In the genomic region with DNA sequence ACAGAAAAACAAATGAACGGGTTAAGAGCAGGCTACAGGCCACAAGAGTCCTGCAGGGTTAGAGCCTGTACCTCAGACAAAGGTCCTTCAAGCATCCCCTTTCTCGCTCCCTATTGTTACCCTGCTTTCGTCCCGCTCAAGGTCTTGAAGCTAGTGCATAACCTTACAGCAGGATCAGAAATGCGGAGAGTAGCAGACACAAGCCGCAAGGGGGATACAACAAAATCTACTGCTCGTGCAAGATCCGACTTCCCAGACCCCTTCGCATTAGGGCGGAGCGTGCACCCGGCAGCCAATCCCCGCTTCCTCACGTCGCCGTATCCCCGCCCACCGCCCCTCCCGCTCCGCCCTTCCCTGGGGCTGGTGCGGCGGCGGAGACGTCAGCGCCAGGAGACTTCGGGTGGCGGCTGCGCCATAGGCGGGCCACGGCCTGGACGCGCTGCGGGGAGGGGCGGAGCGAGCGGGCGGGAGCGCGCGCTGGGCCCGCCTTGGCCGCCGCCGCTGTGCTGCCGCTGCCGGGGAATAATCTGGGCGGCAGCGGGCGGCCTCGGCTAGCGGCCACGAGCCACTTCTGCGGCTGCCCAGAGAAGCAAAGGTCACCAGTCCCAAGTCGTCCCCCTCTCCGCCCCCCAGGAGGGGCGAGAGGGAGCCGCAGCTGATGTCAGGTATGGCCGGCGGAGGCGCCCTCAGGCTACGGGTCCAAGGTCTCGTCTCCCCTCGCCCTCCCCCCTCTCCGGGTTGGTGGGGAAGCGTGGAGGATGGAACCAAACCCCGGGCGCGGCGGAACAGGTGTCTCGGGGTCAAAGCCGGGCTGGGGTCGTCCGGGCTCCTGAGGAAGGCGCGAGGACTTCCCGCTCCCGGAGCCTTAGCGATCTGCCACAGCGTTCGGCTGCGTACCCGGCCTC, we compare ENCODE assay signal across 1 cellular context.
TF ChIP-seq lines count a peak whose summit lies in the region.

A gene (plus strand): TSS at position 389 of the 905 bp plus-strand sequence. CDS start 51,776 bp downstream, outside the sequence.

TF ChIP-seq in GM12878, 131 proteins besides CTCF, POLR2A, EP300 and RAD21 (continued from another document):
- TF ChIP-seq, protein P1, sequence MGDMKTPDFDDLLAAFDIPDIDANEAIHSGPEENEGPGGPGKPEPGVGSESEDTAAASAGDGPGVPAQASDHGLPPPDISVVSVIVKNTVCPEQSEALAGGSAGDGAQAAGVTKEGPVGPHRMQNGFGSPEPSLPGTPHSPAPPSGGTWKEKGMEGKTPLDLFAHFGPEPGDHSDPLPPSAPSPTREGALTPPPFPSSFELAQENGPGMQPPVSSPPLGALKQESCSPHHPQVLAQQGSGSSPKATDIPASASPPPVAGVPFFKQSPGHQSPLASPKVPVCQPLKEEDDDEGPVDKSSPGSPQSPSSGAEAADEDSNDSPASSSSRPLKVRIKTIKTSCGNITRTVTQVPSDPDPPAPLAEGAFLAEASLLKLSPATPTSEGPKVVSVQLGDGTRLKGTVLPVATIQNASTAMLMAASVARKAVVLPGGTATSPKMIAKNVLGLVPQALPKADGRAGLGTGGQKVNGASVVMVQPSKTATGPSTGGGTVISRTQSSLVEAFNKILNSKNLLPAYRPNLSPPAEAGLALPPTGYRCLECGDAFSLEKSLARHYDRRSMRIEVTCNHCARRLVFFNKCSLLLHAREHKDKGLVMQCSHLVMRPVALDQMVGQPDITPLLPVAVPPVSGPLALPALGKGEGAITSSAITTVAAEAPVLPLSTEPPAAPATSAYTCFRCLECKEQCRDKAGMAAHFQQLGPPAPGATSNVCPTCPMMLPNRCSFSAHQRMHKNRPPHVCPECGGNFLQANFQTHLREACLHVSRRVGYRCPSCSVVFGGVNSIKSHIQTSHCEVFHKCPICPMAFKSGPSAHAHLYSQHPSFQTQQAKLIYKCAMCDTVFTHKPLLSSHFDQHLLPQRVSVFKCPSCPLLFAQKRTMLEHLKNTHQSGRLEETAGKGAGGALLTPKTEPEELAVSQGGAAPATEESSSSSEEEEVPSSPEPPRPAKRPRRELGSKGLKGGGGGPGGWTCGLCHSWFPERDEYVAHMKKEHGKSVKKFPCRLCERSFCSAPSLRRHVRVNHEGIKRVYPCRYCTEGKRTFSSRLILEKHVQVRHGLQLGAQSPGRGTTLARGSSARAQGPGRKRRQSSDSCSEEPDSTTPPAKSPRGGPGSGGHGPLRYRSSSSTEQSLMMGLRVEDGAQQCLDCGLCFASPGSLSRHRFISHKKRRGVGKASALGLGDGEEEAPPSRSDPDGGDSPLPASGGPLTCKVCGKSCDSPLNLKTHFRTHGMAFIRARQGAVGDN (IDR thresholded peaks at IDR 0.05) = peak; percentile 58
- TF ChIP-seq ZZZ3 (IDR thresholded peaks at IDR 0.05; ENCODE audit: control insufficient read depth, insufficient read length, low read depth) = no peak
- peak; percentile 94 for TF ChIP-seq NR2F1 (conservative IDR thresholded peaks at IDR 0.05)
- no peak for TF ChIP-seq PAX8 (IDR thresholded peaks at IDR 0.05)
- peak in 1 of 2 experiments; percentile 7; a peak in 1 of 3 replicates for TF ChIP-seq EGR1 (IDR thresholded peaks at IDR 0.05; ENCODE audit: borderline replicate concordance in 1 of 2, low read depth in 2 of 2, low read length in 2 of 2)
- TF ChIP-seq, protein P2, sequence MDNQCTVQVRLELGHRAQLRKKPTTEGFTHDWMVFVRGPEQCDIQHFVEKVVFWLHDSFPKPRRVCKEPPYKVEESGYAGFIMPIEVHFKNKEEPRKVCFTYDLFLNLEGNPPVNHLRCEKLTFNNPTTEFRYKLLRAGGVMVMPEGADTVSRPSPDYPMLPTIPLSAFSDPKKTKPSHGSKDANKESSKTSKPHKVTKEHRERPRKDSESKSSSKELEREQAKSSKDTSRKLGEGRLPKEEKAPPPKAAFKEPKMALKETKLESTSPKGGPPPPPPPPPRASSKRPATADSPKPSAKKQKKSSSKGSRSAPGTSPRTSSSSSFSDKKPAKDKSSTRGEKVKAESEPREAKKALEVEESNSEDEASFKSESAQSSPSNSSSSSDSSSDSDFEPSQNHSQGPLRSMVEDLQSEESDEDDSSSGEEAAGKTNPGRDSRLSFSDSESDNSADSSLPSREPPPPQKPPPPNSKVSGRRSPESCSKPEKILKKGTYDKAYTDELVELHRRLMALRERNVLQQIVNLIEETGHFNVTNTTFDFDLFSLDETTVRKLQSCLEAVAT (IDR thresholded peaks at IDR 0.05) = peak; percentile 39; the same call in 1 of the 2 replicates
- TF ChIP-seq PAX5 (IDR thresholded peaks at IDR 0.05; ENCODE audit: borderline replicate concordance, low read depth, low read length) = no peak
- TF ChIP-seq SREBF1 (IDR thresholded peaks at IDR 0.05; ENCODE audit: low read length) = no peak
- no peak for TF ChIP-seq EZH2 (IDR thresholded peaks at IDR 0.05; ENCODE audit: borderline replicate concordance, control insufficient read depth, low read depth, low read length)
- TF ChIP-seq GABPA (IDR thresholded peaks at IDR 0.05; ENCODE audit: low read depth) = no peak
- TF ChIP-seq, protein P3, sequence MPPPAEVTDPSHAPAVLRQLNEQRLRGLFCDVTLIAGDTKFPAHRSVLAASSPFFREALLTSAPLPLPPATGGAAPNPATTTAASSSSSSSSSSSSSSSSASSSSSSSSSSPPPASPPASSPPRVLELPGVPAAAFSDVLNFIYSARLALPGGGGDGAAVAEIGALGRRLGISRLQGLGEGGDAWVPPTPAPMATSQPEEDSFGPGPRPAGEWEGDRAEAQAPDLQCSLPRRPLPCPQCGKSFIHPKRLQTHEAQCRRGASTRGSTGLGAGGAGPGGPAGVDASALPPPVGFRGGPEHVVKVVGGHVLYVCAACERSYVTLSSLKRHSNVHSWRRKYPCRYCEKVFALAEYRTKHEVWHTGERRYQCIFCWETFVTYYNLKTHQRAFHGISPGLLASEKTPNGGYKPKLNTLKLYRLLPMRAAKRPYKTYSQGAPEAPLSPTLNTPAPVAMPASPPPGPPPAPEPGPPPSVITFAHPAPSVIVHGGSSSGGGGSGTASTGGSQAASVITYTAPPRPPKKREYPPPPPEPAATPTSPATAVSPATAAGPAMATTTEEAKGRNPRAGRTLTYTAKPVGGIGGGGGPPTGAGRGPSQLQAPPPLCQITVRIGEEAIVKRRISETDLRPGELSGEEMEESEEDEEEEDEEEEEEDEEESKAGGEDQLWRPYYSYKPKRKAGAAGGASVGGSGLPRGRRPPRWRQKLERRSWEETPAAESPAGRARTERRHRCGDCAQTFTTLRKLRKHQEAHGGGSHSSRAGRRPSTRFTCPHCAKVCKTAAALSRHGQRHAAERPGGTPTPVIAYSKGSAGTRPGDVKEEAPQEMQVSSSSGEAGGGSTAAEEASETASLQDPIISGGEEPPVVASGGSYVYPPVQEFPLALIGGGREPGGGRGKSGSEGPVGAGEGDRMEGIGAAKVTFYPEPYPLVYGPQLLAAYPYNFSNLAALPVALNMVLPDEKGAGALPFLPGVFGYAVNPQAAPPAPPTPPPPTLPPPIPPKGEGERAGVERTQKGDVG (CRISPR knock-in tag; IDR thresholded peaks at IDR 0.05) = no peak
- TF ChIP-seq BMI1 (IDR thresholded peaks at IDR 0.05; ENCODE audit: borderline replicate concordance) = no peak
- peak; percentile 9 to 47; a peak in 1 of 4 replicates for TF ChIP-seq IKZF2 (IDR thresholded peaks at IDR 0.05)
- TF ChIP-seq CBFB (IDR thresholded peaks at IDR 0.05; ENCODE audit: low read depth) = no peak
- peak; percentile 92 for TF ChIP-seq POLR2AphosphoS5 (IDR thresholded peaks at IDR 0.05; ENCODE audit: low read length)
- no peak for TF ChIP-seq NFXL1 (IDR thresholded peaks at IDR 0.05; ENCODE audit: borderline replicate concordance)
- no peak for TF ChIP-seq HCFC1 (IDR thresholded peaks at IDR 0.05; ENCODE audit: low read length)
- TF ChIP-seq LARP7 (IDR thresholded peaks at IDR 0.05) = peak; percentile 81
- no peak for TF ChIP-seq CHD1 (IDR thresholded peaks at IDR 0.05; ENCODE audit: low read depth, low read length)
- 0 out of 2 replicates have a peak, but pooled peaks have one; percentile 64 for TF ChIP-seq RFX5 (IDR thresholded peaks at IDR 0.05; ENCODE audit: low read depth, low read length)
- no peak for TF ChIP-seq SUPT20H (IDR thresholded peaks at IDR 0.05; ENCODE audit: borderline replicate concordance, control insufficient read depth, low read depth, low read length)
- peak; percentile 47; the same call in 1 of the 2 replicates for TF ChIP-seq CHD2 (IDR thresholded peaks at IDR 0.05; ENCODE audit: borderline replicate concordance, low read depth, low read length)
